Comparison of ENCODE assay signal across 32 cellular contexts in the genomic region with DNA sequence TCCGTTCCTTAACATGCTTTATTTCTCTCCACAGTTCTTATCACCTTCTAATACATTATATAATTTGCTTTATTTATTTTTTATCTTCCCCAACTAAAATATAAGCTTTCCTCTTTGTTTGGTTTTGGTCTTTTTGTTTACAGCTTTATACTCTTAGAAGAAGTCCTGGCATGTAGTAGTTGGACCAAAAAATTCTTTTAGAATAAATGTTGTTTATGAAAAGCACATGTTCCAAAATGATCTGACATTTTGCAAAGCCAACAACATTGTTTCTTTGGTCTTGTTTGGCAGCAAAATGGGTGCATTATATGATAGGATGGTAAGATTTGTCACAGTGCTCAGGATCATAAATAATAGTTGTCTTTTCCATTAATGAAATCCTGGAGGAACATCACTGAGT.
"Had no signal": no experiment of that assay in that cellular context is flagged by ENCODE, and none has a peak within 500 bp of the region (broad histone marks: within the 10 kb centered on the region; RNA-seq: fewer than 3 reads in every experiment).

No MANE protein-coding gene starts in this region.

- H3K4me3 ChIP-seq: adrenal gland, ascending aorta, cardiac muscle cell had no signal

- H3K27ac ChIP-seq: adrenal gland, ascending aorta, cardiac muscle cell, WERI-Rb-1 had no signal

- H3K4me1 ChIP-seq: adrenal gland, ascending aorta had no signal

- H3K9me3 ChIP-seq: adrenal gland, ascending aorta had no signal

- DNase-seq: activated CD4-positive, alpha-beta memory T cell treated with anti-CD3 and anti-CD28 coated beads, Interleukin-2, amount 10 ng/mL, durations not matched to agents 7 days and 5 days; activated CD4-positive, alpha-beta T cell treated with anti-CD3 and anti-CD28 coated beads for 1 hour; activated CD4-positive, alpha-beta T cell treated with anti-CD3 and anti-CD28 coated beads for 36 hours; activated CD4-positive, alpha-beta T cell treated with anti-CD3 and anti-CD28 coated beads for 48 hours; activated CD4-positive, alpha-beta T cell treated with anti-CD3 and anti-CD28 coated beads, Interleukin-2, amount 10 ng/mL, durations not matched to agents 7 days and 5 days; activated CD4-positive, alpha-beta T cell treated with anti-CD3 and anti-CD28 coated beads, Interleukin-2, amount 50 U/mL, for 48 hours; activated CD4-positive, CD25-positive, alpha-beta regulatory T cell; activated CD8-positive, alpha-beta memory T cell treated with anti-CD3 and anti-CD28 coated beads for 24 hours; activated CD8-positive, alpha-beta memory T cell treated with anti-CD3 and anti-CD28 coated beads, Interleukin-2, amount 10 ng/mL, durations not matched to agents 7 days and 5 days; activated CD8-positive, alpha-beta memory T cell treated with anti-CD3 and anti-CD28 coated beads, Interleukin-2, amount 50 U/mL, for 48 hours; activated CD8-positive, alpha-beta T cell treated with anti-CD3 and anti-CD28 coated beads, Interleukin-2, amount 10 ng/mL, durations not matched to agents 7 days and 5 days; activated effector memory CD4-positive, alpha-beta T cell treated with Interleukin-2 at 50 U/mL for 16 hours; activated gamma-delta T cell; activated naive CD4-positive, alpha-beta T cell; activated naive CD4-positive, alpha-beta T cell treated with anti-CD3 and anti-CD28 coated beads for 36 hours; activated naive CD4-positive, alpha-beta T cell treated with anti-CD3 and anti-CD28 coated beads, Interleukin-2, amount 50 U/mL, for 16 hours; activated naive CD8-positive, alpha-beta T cell treated with anti-CD3 and anti-CD28 coated beads for 36 hours; activated T-cell treated with anti-CD3 and anti-CD28 coated beads, Interleukin-2, amount 50 U/mL, for 24 hours; activated T-cell treated with anti-CD3 and anti-CD28 coated beads, Interleukin-2, amount 50 U/mL, for 48 hours; adrenal gland; amniotic stem cell; caudate nucleus; cerebellar nuclear complex; T-helper 1 cell; T-helper 2 cell; T-helper 9 cell; WERI-Rb-1 had no signal

- ATAC-seq: activated CD4-positive, alpha-beta T cell treated with anti-CD3 and anti-CD28 coated beads for 36 hours; activated CD4-positive, CD25-positive, alpha-beta regulatory T cell treated with anti-CD3 and anti-CD28 coated beads, Interleukin-2, amount 50 U/mL, for 24 hours; activated CD8-positive, alpha-beta memory T cell treated with anti-CD3 and anti-CD28 coated beads, Interleukin-2, amount 10 ng/mL, durations not matched to agents 7 days and 5 days; activated CD8-positive, alpha-beta T cell treated with anti-CD3 and anti-CD28 coated beads, Interleukin-2, amount 10 ng/mL, durations not matched to agents 7 days and 5 days; activated naive CD4-positive, alpha-beta T cell treated with anti-CD3 and anti-CD28 coated beads, Interleukin-2, amount 50 U/mL, for 72 hours; WTC11 had no signal

- H3K36me3 ChIP-seq: adrenal gland, ascending aorta, cardiac muscle cell, WERI-Rb-1 had no signal

- H3K27me3 ChIP-seq: adrenal gland, ascending aorta had no signal
